ENCODE assay signal across 33 cellular contexts in genomic region chr5:137501226-137501625, GRCh38.
"Had no signal": no experiment of that assay in that cellular context is flagged by ENCODE, and none has a peak within 500 bp of the region (broad histone marks: within the 10 kb centered on the region; RNA-seq: fewer than 3 reads in every experiment).

No MANE protein-coding gene starts in this region.

- H3K9me3 ChIP-seq: MG63 had no signal

- H3K4me2 ChIP-seq: KMS-11 had no signal

- H3K4me3 ChIP-seq: MG63 had no signal

- H3K27ac ChIP-seq: KMS-11 had no signal

- H3K27me3 ChIP-seq: MG63 had no signal

- H3K9ac ChIP-seq: KMS-11 had no signal

- DNase-seq: Karpas-422, KBM-7, KG1, MG63, MM.1S, NCI-H1048, NCI-H1092, NCI-H1092 treated with DMSO at 0.1 percent for 48 hours, NCI-H1105, NCI-H1105 treated with DMSO at 0.1 percent for 48 hours, NCI-H1417, NCI-H1417 treated with DMSO at 0.1 percent for 48 hours, NCI-H1436, NCI-H1436 treated with DMSO at 0.1 percent for 48 hours, NCI-H146, NCI-H1694, NCI-H1694 treated with DMSO at 0.1 percent for 48 hours, NCI-H187, NCI-H187 treated with DMSO at 0.1 percent for 48 hours, NCI-H1930, NCI-H2029, NCI-H2029 treated with DMSO at 0.1 percent for 48 hours, NCI-H2081, NCI-H2081 treated with DMSO at 0.1 percent for 48 hours, NCI-H2107, NCI-H2171, NCI-H2171 treated with DMSO at 0.1 percent for 48 hours, NCI-H2227 treated with DMSO at 0.1 percent for 48 hours, NCI-H226, NCI-H345, NCI-H446, NCI-H446 treated with DMSO at 0.1 percent for 48 hours had no signal
